ENCODE assay signal across 17 cellular contexts in the genomic region with DNA sequence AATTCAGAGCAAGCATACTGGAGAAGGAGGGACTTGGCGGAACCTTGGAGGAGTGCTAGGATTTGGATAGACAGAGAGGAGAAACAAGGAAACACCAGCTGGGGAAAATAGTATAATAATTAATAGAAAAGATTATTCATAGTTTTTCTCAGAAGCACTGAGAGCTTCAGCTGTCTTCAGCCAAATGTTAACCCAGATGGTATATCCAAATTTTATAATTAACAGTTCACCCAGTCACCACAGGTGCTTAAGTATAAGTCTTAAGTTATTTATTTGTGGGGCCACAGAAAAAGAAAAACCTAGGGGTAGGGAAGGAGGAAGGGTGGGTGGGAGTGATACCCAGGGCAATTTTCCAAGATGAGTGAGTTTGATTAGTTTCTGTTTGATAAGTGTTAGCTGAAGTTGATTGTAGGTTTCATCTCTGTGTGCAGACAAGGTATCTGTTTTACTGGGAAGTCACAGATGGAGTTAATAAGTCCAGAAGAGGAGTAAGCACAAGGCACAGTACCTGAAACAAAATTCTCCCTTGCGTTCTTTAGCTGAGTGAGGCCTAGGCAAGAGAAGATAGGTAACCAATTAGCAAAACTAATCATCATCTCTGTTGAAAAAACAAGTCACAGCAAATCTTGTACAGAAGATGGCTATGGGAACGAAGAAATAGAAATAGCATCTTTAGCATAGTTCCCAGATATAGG.
DNase-seq lines count a peak whose midpoint lies in the region; ATAC-seq and TF ChIP-seq lines count a peak whose summit lies in the region.
"Had no signal": no experiment of that assay in that cellular context is flagged by ENCODE, and none has a peak within 500 bp of the region (broad histone marks: within the 10 kb centered on the region; RNA-seq: fewer than 3 reads in every experiment).

No MANE protein-coding gene starts in this region.

- no peaks in the 10 kb centered on the region for H3K36me3 ChIP-seq in osteoblast (ENCODE audit: insufficient read depth, low read length)

- 0 out of 2 replicates have a peak, but pooled peaks cover 4% of the 10 kb centered on the region for H3K36me3 Mint-ChIP-seq in HFFc6 (ENCODE audit: low read depth)

- TF ChIP-seq CTCF in osteoblast (IDR thresholded peaks at IDR 0.05; ENCODE audit: extremely low read depth, low read depth, low read length) (no peak), HFFc6 (IDR thresholded peaks at IDR 0.05) (no peak)

- ATAC-seq in GM18508 (IDR thresholded peaks at IDR 0.05; ENCODE audit: insufficient read depth, unreplicated experiment) (peak; percentile 39), GM19467 (IDR thresholded peaks at IDR 0.05; ENCODE audit: unreplicated experiment) (peak; percentile 56), HG03460 (IDR thresholded peaks at IDR 0.05; ENCODE audit: unreplicated experiment) (peak; percentile 44), sciatic nerve (no peak)
- ATAC-seq: GM12878, HepG2 had no signal

- no peak overlapping the region for H3K4me3 ChIP-seq in osteoblast (ENCODE audit: insufficient read depth, low read length)
- H3K4me3 ChIP-seq: GM12878 had no signal

- no peaks in the 10 kb centered on the region for H3K27me3 ChIP-seq in osteoblast (ENCODE audit: insufficient read depth, low read length)

- no peaks in the 10 kb centered on the region for H3K4me1 Mint-ChIP-seq in HFFc6 (ENCODE audit: low read depth)
- H3K4me1 Mint-ChIP-seq: B cell, H9 had no signal

- H4K20me1 ChIP-seq in osteoblast (ENCODE audit: insufficient read depth, low read length) = no peaks in the 10 kb centered on the region

- no peak overlapping the region for H3K4me2 ChIP-seq in osteoblast (ENCODE audit: insufficient read depth, low read length)

- H3K27ac ChIP-seq in osteoblast (ENCODE audit: low read depth, low read length) (no peak overlapping the region), substantia nigra (ENCODE audit: low read depth, low read length, poor library complexity, severe bottlenecking) (no peak overlapping the region)

- no peak overlapping the region for H3K4me3 Mint-ChIP-seq in HFFc6
- H3K4me3 Mint-ChIP-seq: B cell; CD4-positive, alpha-beta T cell; H9 had no signal

- no peak overlapping the region for H3K27ac Mint-ChIP-seq in HFFc6
- H3K27ac Mint-ChIP-seq: B cell; CD4-positive, alpha-beta T cell; H9 had no signal

- no peaks in the 10 kb centered on the region for H3K4me1 ChIP-seq in osteoblast (ENCODE audit: insufficient read depth, low read length)

- H3K27me3 Mint-ChIP-seq in HFFc6 (ENCODE audit: insufficient read depth) = no peaks in the 10 kb centered on the region; the same call in 1 of the 2 replicates
- H3K27me3 Mint-ChIP-seq: B cell; CD4-positive, alpha-beta T cell had no signal

- DNase-seq in osteoblast (ENCODE audit: insufficient read length, low spot score, missing footprints) = peak; percentile 9
- no peak for DNase-seq in HFFc6
- no peak for DNase-seq in substantia nigra (lab: John Stamatoyannopoulos, UW)
- DNase-seq in sciatic nerve (ENCODE audit: low spot score) = no peak
- DNase-seq: ACHN; C1 segment of cervical spinal cord; Calu3; CD4-positive, alpha-beta T cell; DMS 273 treated with DMSO at 0.1 percent for 48 hours; GOT3; H9 had no signal

- H3K9me3 Mint-ChIP-seq in HFFc6 = peaks cover 46% of the 10 kb centered on the region
- H3K9me3 Mint-ChIP-seq: CD4-positive, alpha-beta T cell; H9 had no signal

- no peaks in the 10 kb centered on the region for H3K9me3 ChIP-seq in osteoblast (ENCODE audit: low read depth, low read length)

- no peaks in the 10 kb centered on the region for H3K79me2 ChIP-seq in osteoblast (ENCODE audit: insufficient read depth, low read length)

- no peak overlapping the region for H2AFZ ChIP-seq in osteoblast (ENCODE audit: low read length)

- intact Hi-C loops in sciatic nerve (cut with DNase I) = no loop called here
